Comparison of ENCODE assay signal across 8 cellular contexts in the genomic region with DNA sequence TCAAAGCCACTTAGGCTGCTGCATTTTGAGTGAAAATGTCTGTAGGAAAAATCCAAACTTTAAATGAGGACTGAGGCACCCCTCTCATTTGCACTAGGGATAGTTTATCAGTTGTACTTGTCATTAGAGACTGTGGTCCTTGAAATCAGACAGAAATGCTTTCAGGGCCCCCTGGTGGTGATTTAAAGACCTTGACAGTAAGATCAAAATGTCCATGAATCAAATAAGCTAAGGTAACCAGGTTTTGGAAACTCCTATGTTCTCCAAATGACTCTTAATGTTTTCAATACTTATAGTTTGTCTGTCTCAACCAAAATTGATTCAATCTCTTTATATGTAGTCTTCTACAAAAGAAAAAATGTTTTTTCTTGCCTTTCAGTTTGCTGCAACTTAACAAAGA. TPM values are rescaled to one million over a fixed set of nuclear protein-coding genes. Genes with fewer than 3 reads are reported as not detected.
DNase-seq lines count a peak whose midpoint lies in the region; ATAC-seq, FAIRE-seq and TF ChIP-seq lines count a peak whose summit lies in the region.

No MANE protein-coding gene starts in this region.

- H4K20me1 ChIP-seq in GM23248 (ENCODE audit: insufficient read depth) = no peaks in the 10 kb centered on the region
- no peaks in the 10 kb centered on the region for H4K20me1 ChIP-seq in endothelial cell of umbilical vein (replicated peaks; ENCODE audit: control insufficient read depth, extremely low read depth, insufficient read depth, low read length)
- H4K20me1 ChIP-seq in osteoblast (ENCODE audit: insufficient read depth, low read length) = no peaks in the 10 kb centered on the region

- DNase-seq in activated T-cell treated with anti-CD3 and anti-CD28 coated beads for 4 hours (peak; percentile 19), GM23248 (peak; percentile 65), NB4 (ENCODE audit: low read depth) (peak; percentile 68), SW480 (ENCODE audit: low spot score) (peak; percentile 63), endothelial cell of umbilical vein (ENCODE audit: low read depth, low spot score) (peak; percentile 37), osteoblast (ENCODE audit: insufficient read length, low spot score, missing footprints) (no peak), sciatic nerve (ENCODE audit: low spot score) (no peak)
- no peak for DNase-seq in activated T-cell treated with anti-CD3 and anti-CD28 coated beads, Interleukin-2, amount 50 U/mL, for 1 hour

- H3K4me3 ChIP-seq in GM23248 (no peak overlapping the region), NB4 (ENCODE audit: low read depth, low read length) (no peak overlapping the region), endothelial cell of umbilical vein (replicated peaks in 1 of 3; ENCODE audit: insufficient read depth in 1 of 3, low read depth in 1 of 3, low read length in 3 of 3) (no peak overlapping the region), osteoblast (ENCODE audit: insufficient read depth, low read length) (no peak overlapping the region)

- H3K9me2 ChIP-seq in GM23248 (ENCODE audit: insufficient read depth) = no peaks in the 10 kb centered on the region

- H3K36me3 ChIP-seq in GM23248 (ENCODE audit: low read depth) (no peaks in the 10 kb centered on the region), endothelial cell of umbilical vein (ENCODE audit: control insufficient read depth in 2 of 2, extremely low read depth in 1 of 2, insufficient read depth in 2 of 2, low read length in 2 of 2) (no peaks in the 10 kb centered on the region), osteoblast (ENCODE audit: insufficient read depth, low read length) (no peaks in the 10 kb centered on the region)

- H3F3A ChIP-seq in GM23248 (ENCODE audit: insufficient read depth) = no peaks in the 10 kb centered on the region

- CTCF ChIA-PET in endothelial cell of umbilical vein (lab: Charles Lee) = interaction anchor here (0.6 to 2.1 kb wide), 8 partner anchors 9 to 217 kb away, joined by 3 to 13 read pairs (median 5); a partner anchor contains a TSS

- no peak overlapping the region for H2AFZ ChIP-seq in GM23248
- no peak overlapping the region for H2AFZ ChIP-seq in endothelial cell of umbilical vein (ENCODE audit: low read depth, low read length)
- no peak overlapping the region for H2AFZ ChIP-seq in osteoblast (ENCODE audit: low read length)

- in situ Hi-C loops in GM23248 (cut with MboI) = no loop called here

- TF ChIP-seq CTCF in NB4 (IDR thresholded peaks at IDR 0.05; ENCODE audit: low read depth, low read length) (peak; percentile 60), endothelial cell of umbilical vein (IDR thresholded peaks at IDR 0.05; ENCODE audit: extremely low read depth in 1 of 2, insufficient read depth in 1 of 2, low read depth in 1 of 2, low read length in 2 of 2) (peak; percentile 29 to 47), osteoblast (IDR thresholded peaks at IDR 0.05; ENCODE audit: extremely low read depth, low read depth, low read length) (peak; percentile 64)

- no peak overlapping the region for H3K4me2 ChIP-seq in GM23248 (ENCODE audit: unreplicated experiment)
- H3K4me2 ChIP-seq in endothelial cell of umbilical vein (ENCODE audit: insufficient read depth, low read length) = no peak overlapping the region
- H3K4me2 ChIP-seq in osteoblast (ENCODE audit: insufficient read depth, low read length) = no peak overlapping the region

- no peaks in the 10 kb centered on the region for H3K9me1 ChIP-seq in endothelial cell of umbilical vein (replicated peaks; ENCODE audit: control insufficient read depth, extremely low read depth, insufficient read depth, low read length)

- no TSS peak for BruUV-seq in endothelial cell of umbilical vein (replicated peaks; lab: Mats Ljungman, UMichigan)

- intact Hi-C loops in endothelial cell of umbilical vein (cut with micrococcal nuclease) = loop anchor here (10.0 kb wide), 1 partner anchor 1041 kb away; no protein-coding TSS in a partner anchor
- intact Hi-C loops in sciatic nerve (cut with DNase I) = no loop called here

- POLR2A ChIA-PET in endothelial cell of umbilical vein (lab: Charles Lee) = no interaction called here

- H3K9ac ChIP-seq in GM23248 (no peak overlapping the region), endothelial cell of umbilical vein (replicated peaks; ENCODE audit: extremely low read depth, insufficient read depth, low read length) (no peak overlapping the region)

- FAIRE-seq in endothelial cell of umbilical vein (lab: Jason Lieb, UNC) = peak; percentile 76

- TF ChIP-seq POLR2A in NB4 (IDR thresholded peaks at IDR 0.05; ENCODE audit: extremely low read depth, insufficient read length) = no peak
- TF ChIP-seq POLR2A in endothelial cell of umbilical vein (IDR thresholded peaks at IDR 0.05; ENCODE audit: low read depth, low read length) = no peak

- H3K9me3 ChIP-seq in GM23248 (ENCODE audit: low read depth) (no peaks in the 10 kb centered on the region), endothelial cell of umbilical vein (replicated peaks; ENCODE audit: control insufficient read depth, insufficient read depth, low read length) (no peaks in the 10 kb centered on the region), osteoblast (ENCODE audit: low read depth, low read length) (no peaks in the 10 kb centered on the region)

- H3K27me3 ChIP-seq in GM23248 (replicated peaks; ENCODE audit: insufficient read depth) (no peaks in the 10 kb centered on the region), endothelial cell of umbilical vein (ENCODE audit: control insufficient read depth in 2 of 2, insufficient read depth in 2 of 2, low read length in 2 of 2) (no peaks in the 10 kb centered on the region), osteoblast (ENCODE audit: insufficient read depth, low read length) (no peaks in the 10 kb centered on the region)

- H3K27ac ChIP-seq in GM23248 = no peak overlapping the region
- H3K27ac ChIP-seq in endothelial cell of umbilical vein (ENCODE audit: insufficient read depth, low read depth, low read length) = no peak overlapping the region
- H3K27ac ChIP-seq in osteoblast (ENCODE audit: low read depth, low read length) = no peak overlapping the region

- no peak for ATAC-seq in sciatic nerve

- dilution Hi-C loops in endothelial cell of umbilical vein (cut with MboI; ENCODE audit: extremely low pct_ligation_motif_present, low sequenced_read_pairs) = no loop called here

- H3K79me2 ChIP-seq in GM23248 (ENCODE audit: insufficient read depth) (no peaks in the 10 kb centered on the region), endothelial cell of umbilical vein (ENCODE audit: control insufficient read depth, insufficient read depth, low read length) (no peaks in the 10 kb centered on the region), osteoblast (ENCODE audit: insufficient read depth, low read length) (no peaks in the 10 kb centered on the region)

- H3K4me1 ChIP-seq in GM23248 (ENCODE audit: insufficient read depth) = no peaks in the 10 kb centered on the region
- H3K4me1 ChIP-seq in endothelial cell of umbilical vein (ENCODE audit: control insufficient read depth, extremely low read depth, insufficient read depth, low read length) = no peaks in the 10 kb centered on the region
- no peaks in the 10 kb centered on the region for H3K4me1 ChIP-seq in osteoblast (ENCODE audit: insufficient read depth, low read length)

TF ChIP-seq in endothelial cell of umbilical vein, 7 proteins besides CTCF, POLR2A, EP300 and RAD21:
- TF ChIP-seq JUN (IDR thresholded peaks at IDR 0.05; ENCODE audit: borderline replicate concordance, insufficient read depth, insufficient read length, low read depth) = no peak
- no peak for TF ChIP-seq GATA2 (IDR thresholded peaks at IDR 0.05; ENCODE audit: insufficient read depth, insufficient read length, low read depth, low read length)
- no peak for TF ChIP-seq EZH2 (IDR thresholded peaks at IDR 0.05; ENCODE audit: borderline replicate concordance, low read depth, low read length, severe bottlenecking)
- TF ChIP-seq, protein P1, sequence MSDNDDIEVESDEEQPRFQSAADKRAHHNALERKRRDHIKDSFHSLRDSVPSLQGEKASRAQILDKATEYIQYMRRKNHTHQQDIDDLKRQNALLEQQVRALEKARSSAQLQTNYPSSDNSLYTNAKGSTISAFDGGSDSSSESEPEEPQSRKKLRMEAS (IDR thresholded peaks at IDR 0.05; ENCODE audit: insufficient read depth, insufficient read length) = no peak
- TF ChIP-seq POLR2AphosphoS5 (IDR thresholded peaks at IDR 0.05; ENCODE audit: insufficient read depth, low read depth, low read length) = no peak
- TF ChIP-seq MYC (IDR thresholded peaks at IDR 0.05; ENCODE audit: low read depth, low read length) = no peak
- no peak for TF ChIP-seq FOS (IDR thresholded peaks at IDR 0.05; ENCODE audit: borderline replicate concordance, insufficient read depth, low read length)

RNA-seq across cellular contexts. Expression of a gene that starts 28.8 kb away (rescaled TPM):
- 44.5 and 46.3 TPM in 2 replicates for total RNA-seq in GM23248 (2014; rRNA removed; shearing (Covaris generic))
- polyA plus RNA-seq in GM23248 (2016; fragmentation: Nextera tagmentation; extraction: Ambion mirVana) (33.1 and 35.8 TPM in 2 replicates), endothelial cell of umbilical vein (15.6 and 15.8 TPM in 2 replicates)
- total RNA-seq in endothelial cell of umbilical vein (47.8 and 50.4 TPM in 2 replicates), osteoblast (44.2 and 44.5 TPM in 2 replicates), sciatic nerve (46.1 TPM)
- 19.5 and 22.7 TPM in 2 replicates for polyA plus RNA-seq in endothelial cell of umbilical vein (2011; cell fraction: cytosol; rRNA removed)
- polyA plus RNA-seq in endothelial cell of umbilical vein (2011; cell fraction: nucleus; rRNA removed) = 72.7 and 75.9 TPM in 2 replicates
- 51.3 and 60.8 TPM in 2 replicates for polyA plus RNA-seq in endothelial cell of umbilical vein (2012)
- 43.5 and 60.9 TPM in 2 replicates for polyA minus RNA-seq in endothelial cell of umbilical vein
- polyA minus RNA-seq in endothelial cell of umbilical vein (2011; cell fraction: cytosol; rRNA and poly(A)+ RNA removed) = 16.1 TPM
- 86.7 and 123 TPM in 2 replicates for polyA minus RNA-seq in endothelial cell of umbilical vein (2011; cell fraction: nucleus; rRNA and poly(A)+ RNA removed)

Comparison
In these comparisons a context has a peak if more than half of its experiments do, and no peak if none do; other contexts are left out.
1. DNase-seq: peak in activated T-cell treated with anti-CD3 and anti-CD28 coated beads for 4 hours (single experiment), GM23248 (single experiment), NB4 (single experiment), SW480 (single experiment) and endothelial cell of umbilical vein (single experiment); none in activated T-cell treated with anti-CD3 and anti-CD28 coated beads, Interleukin-2, amount 50 U/mL, for 1 hour (single experiment), osteoblast (single experiment) and sciatic nerve (single experiment).
2. Peak in every context shown above with its lines, with median percentiles within 50 percentile points of each other: CTCF ChIP-seq.